ENCODE assay signal across 23 cellular contexts in the genomic region with DNA sequence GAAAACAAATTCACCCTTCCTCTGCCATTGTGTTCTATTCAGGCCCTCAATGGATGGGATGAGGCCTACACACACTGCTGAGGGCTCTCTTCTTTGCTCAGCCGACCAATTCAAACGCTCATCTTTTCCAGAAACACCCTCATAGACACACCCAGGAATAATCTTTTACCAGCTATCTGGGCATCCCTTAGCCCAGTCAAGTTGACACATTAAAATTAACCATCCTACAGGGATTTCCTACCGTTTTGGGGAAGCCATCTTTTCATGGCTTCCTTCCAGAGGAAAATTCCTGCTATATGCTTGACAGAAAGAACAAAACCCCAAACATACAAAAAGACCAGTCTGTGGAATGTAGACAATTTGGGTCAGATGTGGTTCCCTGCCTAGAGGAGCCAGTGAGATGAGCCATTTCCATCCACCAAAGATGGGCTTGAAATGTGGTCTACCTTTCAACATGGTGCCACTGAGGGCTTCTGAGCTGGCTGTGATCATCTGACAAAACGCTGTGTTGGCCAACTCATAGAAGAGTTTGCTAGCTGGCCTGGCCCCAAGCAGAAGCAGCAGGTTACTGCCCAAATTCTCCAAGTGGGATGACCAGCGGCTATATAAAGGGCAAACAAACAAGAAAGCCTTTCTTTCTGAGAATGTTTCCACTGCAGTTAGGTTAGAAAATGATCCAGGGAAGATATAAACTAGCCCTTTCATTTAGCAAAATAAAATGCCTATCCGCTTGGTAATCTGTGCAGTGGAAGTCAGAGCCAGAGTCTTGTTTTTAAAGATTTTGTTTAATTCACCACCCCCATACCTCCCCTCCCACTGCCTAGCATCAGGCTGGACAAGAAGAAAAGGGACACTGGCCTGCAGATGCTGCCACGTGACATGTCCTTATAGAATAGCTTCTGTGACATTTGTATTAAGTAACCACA.
DNase-seq lines count a peak whose midpoint lies in the region; ATAC-seq and TF ChIP-seq lines count a peak whose summit lies in the region.
"Had no signal": no experiment of that assay in that cellular context is flagged by ENCODE, and none has a peak within 500 bp of the region (broad histone marks: within the 10 kb centered on the region; RNA-seq: fewer than 3 reads in every experiment).

No MANE protein-coding gene starts in this region.

- no peak for TF ChIP-seq EP300 in gastroesophageal sphincter (IDR thresholded peaks at IDR 0.05)

- no peak for TF ChIP-seq POLR2A in gastroesophageal sphincter (IDR thresholded peaks at IDR 0.05)

- no peaks in the 10 kb centered on the region for H3K27me3 ChIP-seq in gastroesophageal sphincter
- H3K27me3 ChIP-seq: BLaER1 treated with 17β-estradiol and CSF1 and Interleukin-3, amounts not matched to agents 10 nM and 100 nM; brain microvascular endothelial cell; pancreas had no signal

- H3K36me3 ChIP-seq in gastroesophageal sphincter = no peaks in the 10 kb centered on the region
- H3K36me3 ChIP-seq: BLaER1 treated with 17β-estradiol and CSF1 and Interleukin-3, amounts not matched to agents 10 nM and 100 nM; brain microvascular endothelial cell; HAP-1; pancreas had no signal

- ATAC-seq in Right ventricle myocardium superior (ENCODE audit: poor library complexity) = peak; percentile 69
- ATAC-seq in gastroesophageal sphincter = peak; percentile 61
- peak; percentile 86 for ATAC-seq in sciatic nerve
- ATAC-seq: naive thymus-derived CD8-positive, alpha-beta T cell; pancreas had no signal

- H3K27ac ChIP-seq in gastroesophageal sphincter = peak overlapping the region in 3 of 4 donors; percentile 16 to 67 (median 50)
- H3K27ac ChIP-seq: BLaER1 treated with 17β-estradiol and CSF1 and Interleukin-3, amounts not matched to agents 10 nM and 100 nM; brain microvascular endothelial cell; pancreas had no signal

- peaks cover 0 to 8% (median 0%) of the 10 kb centered on the region in 3 donors for H3K9me3 ChIP-seq in gastroesophageal sphincter
- H3K9me3 ChIP-seq: HAP-1, pancreas had no signal

- no peak for TF ChIP-seq CTCF in gastroesophageal sphincter (IDR thresholded peaks at IDR 0.05)

- no peak overlapping the region for H3K4me3 ChIP-seq in gastroesophageal sphincter
- H3K4me3 ChIP-seq: BLaER1 treated with 17β-estradiol and CSF1 and Interleukin-3, amounts not matched to agents 10 nM and 100 nM; HAP-1; pancreas had no signal

- H3K4me1 ChIP-seq in gastroesophageal sphincter = peaks cover 0 to 16% (median 2%) of the 10 kb centered on the region in 3 donors
- H3K4me1 ChIP-seq: HAP-1, pancreas had no signal

- intact Hi-C loops in Right ventricle myocardium superior (cut with DNase I) = no loop called here
- intact Hi-C loops in cardiac septum (cut with DNase I) = no loop called here
- intact Hi-C loops in sciatic nerve (cut with DNase I) = no loop called here

- 61 to 70% methylated on average over 6 to 7 of the region's 7 CpGs for WGBS in gastroesophageal sphincter (ENCODE audit: low coverage in 1 of 2), 2 donors

- DNase-seq in Right ventricle myocardium superior (no peak), cardiac septum (ENCODE audit: low spot score) (no peak), sciatic nerve (ENCODE audit: low spot score) (no peak), NCI-H2029 (lab: John Stamatoyannopoulos, UW) (no peak), KG1 (lab: John Stamatoyannopoulos, UW) (no peak)
- DNase-seq in NK-92 treated with Interleukin-12 subunit alpha and Interleukin-12 subunit beta, amount 100 ng/mL, for 24 hours (lab: John Stamatoyannopoulos, UW) = no peak
- no peak for DNase-seq in activated naive CD4-positive, alpha-beta T cell treated with anti-CD3 and anti-CD28 coated beads, Interleukin-2, amount 50 U/mL, for 16 hours
- DNase-seq: activated CD4-positive, alpha-beta T cell treated with anti-CD3 and anti-CD28 coated beads for 48 hours; activated CD8-positive, alpha-beta memory T cell treated with anti-CD3 and anti-CD28 coated beads, Interleukin-2, amount 50 U/mL, for 4 hours; activated naive CD8-positive, alpha-beta T cell treated with anti-CD3 and anti-CD28 coated beads, Interleukin-2, amount 10 ng/mL, durations not matched to agents 7 days and 5 days; brain microvascular endothelial cell; cortex of kidney; foreskin fibroblast; kidney glomerular epithelial cell; naive thymus-derived CD8-positive, alpha-beta T cell; NCI-H1105 treated with DMSO at 0.1 percent for 48 hours; NCI-H526; pancreas; SHP77; stimulated activated naive CD4-positive, alpha-beta T cell had no signal
